In genomic region chr7:108235451-108236061, GRCh38 we compare ENCODE assay signal across 16 cellular contexts.
DNase-seq lines count a peak whose midpoint lies in the region; ATAC-seq and TF ChIP-seq lines count a peak whose summit lies in the region.
"Had no signal": no experiment of that assay in that cellular context is flagged by ENCODE, and none has a peak within 500 bp of the region (broad histone marks: within the 10 kb centered on the region; RNA-seq: fewer than 3 reads in every experiment).

No MANE protein-coding gene starts in this region.

- peaks cover 52% of the 10 kb centered on the region for H3K4me1 Mint-ChIP-seq in WTC11
- H3K4me1 Mint-ChIP-seq in activated naive CD8-positive, alpha-beta T cell treated with anti-CD3 and anti-CD28 coated beads, Interleukin-2, amount 50 U/mL, for 24 hours, result peaks cover 20% of the 10 kb centered on the region
- H3K4me1 Mint-ChIP-seq: immature natural killer cell; stimulated activated effector memory CD8-positive, alpha-beta T cell treated with anti-CD3 and anti-CD28 coated beads, Interleukin-12 subunit alpha, Interleukin-12 subunit beta, amount 100 ng/mL, for 72 hours had no signal

- no peak overlapping the region for H3K27ac ChIP-seq in aorta (ENCODE audit: low read depth in 1 of 2, low read length in 2 of 2)
- H3K27ac ChIP-seq: SJCRH30 had no signal

- H3K27me3 Mint-ChIP-seq in WTC11 (ENCODE audit: low read depth), result no peaks in the 10 kb centered on the region
- no peaks in the 10 kb centered on the region for H3K27me3 Mint-ChIP-seq in activated naive CD8-positive, alpha-beta T cell treated with anti-CD3 and anti-CD28 coated beads, Interleukin-2, amount 50 U/mL, for 24 hours

- DNase-seq in NOMO-1 treated with DMSO at 0.1 percent for 48 hours (lab: John Stamatoyannopoulos, UW; ENCODE audit: unreplicated experiment) (peak; percentile 28), NOMO-1 treated with dmso at 0.1 percent for 144 hours (lab: John Stamatoyannopoulos, UW; ENCODE audit: unreplicated experiment) (no peak), WTC11 (ENCODE audit: low spot score) (no peak), foreskin fibroblast (peak; percentile 40 to 58), aorta (no peak)
- no peak for DNase-seq in activated naive CD8-positive, alpha-beta T cell treated with anti-CD3 and anti-CD28 coated beads, Interleukin-2, amount 50 U/mL, for 24 hours
- DNase-seq in activated CD8-positive, alpha-beta memory T cell treated with anti-CD3 and anti-CD28 coated beads for 24 hours, result no peak
- DNase-seq in activated effector memory CD4-positive, alpha-beta T cell treated with anti-CD3 and anti-CD28 coated beads, Interleukin-2, amount 50 U/mL, for 16 hours, result no peak
- DNase-seq: activated naive CD4-positive, alpha-beta T cell treated with anti-CD3 and anti-CD28 coated beads, Interleukin-2, amount 50 U/mL, for 16 hours; effector CD8-positive, alpha-beta T cell; GDM1; H7; immature natural killer cell; SJCRH30 had no signal

- H3K9me3 ChIP-seq in aorta (ENCODE audit: control insufficient read depth, low read length), result no peaks in the 10 kb centered on the region
- H3K9me3 ChIP-seq: SJCRH30 had no signal

- H3K4me1 ChIP-seq in aorta (ENCODE audit: control insufficient read depth in 1 of 2, insufficient read depth in 2 of 2, low read length in 2 of 2), result no peaks in the 10 kb centered on the region
- H3K4me1 ChIP-seq: SJCRH30 had no signal

- TF ChIP-seq CTCF in WTC11 (IDR thresholded peaks at IDR 0.05) (no peak), foreskin fibroblast (IDR thresholded peaks at IDR 0.05; ENCODE audit: low read depth, low read length) (no peak)

- no peak overlapping the region for H3K4me3 ChIP-seq in foreskin fibroblast (ENCODE audit: low read depth in 1 of 2, low read length in 2 of 2)
- H3K4me3 ChIP-seq in aorta (ENCODE audit: low read length in 2 of 2), result no peak overlapping the region
- H3K4me3 ChIP-seq: SJCRH30 had no signal

- H3K27ac Mint-ChIP-seq in WTC11, result peak overlapping the region; percentile 24
- H3K27ac Mint-ChIP-seq in activated naive CD8-positive, alpha-beta T cell treated with anti-CD3 and anti-CD28 coated beads, Interleukin-2, amount 50 U/mL, for 24 hours, result no peak overlapping the region
- H3K27ac Mint-ChIP-seq: immature natural killer cell; stimulated activated effector memory CD8-positive, alpha-beta T cell treated with anti-CD3 and anti-CD28 coated beads, Interleukin-12 subunit alpha, Interleukin-12 subunit beta, amount 100 ng/mL, for 72 hours had no signal

- no peak for ATAC-seq in WTC11
- peak; percentile 46 for ATAC-seq in aorta (ENCODE audit: low FRiP score)
- ATAC-seq in activated naive CD8-positive, alpha-beta T cell treated with anti-CD3 and anti-CD28 coated beads, Interleukin-2, amount 50 U/mL, for 24 hours, result no peak
- ATAC-seq: stimulated activated effector memory CD8-positive, alpha-beta T cell treated with anti-CD3 and anti-CD28 coated beads, Interleukin-12 subunit alpha, Interleukin-12 subunit beta, amount 100 ng/mL, for 72 hours had no signal

- WGBS in aorta, 2 donors, result 83 to 92% methylated on average over 4 of the region's 4 CpGs

- intact Hi-C loops in aorta (cut with DNase I), result no loop called here

- no peak overlapping the region for H3K4me3 Mint-ChIP-seq in WTC11
- no peak overlapping the region for H3K4me3 Mint-ChIP-seq in activated naive CD8-positive, alpha-beta T cell treated with anti-CD3 and anti-CD28 coated beads, Interleukin-2, amount 50 U/mL, for 24 hours
- H3K4me3 Mint-ChIP-seq: immature natural killer cell; neural crest cell; stimulated activated effector memory CD8-positive, alpha-beta T cell treated with anti-CD3 and anti-CD28 coated beads, Interleukin-12 subunit alpha, Interleukin-12 subunit beta, amount 100 ng/mL, for 72 hours had no signal

- POLR2A ChIA-PET in WTC11 (lab: Charles Lee), result no interaction called here

- CTCF ChIA-PET in WTC11 (lab: Charles Lee), result interaction anchor here (1.0 kb wide), 1 partner anchor 9 kb away, joined by 3 read pairs; no protein-coding TSS in a partner anchor

- no peaks in the 10 kb centered on the region for H3K36me3 ChIP-seq in aorta (ENCODE audit: control insufficient read depth in 1 of 2, insufficient read depth in 2 of 2, low read length in 1 of 2)
- H3K36me3 ChIP-seq: SJCRH30 had no signal

- H3K27me3 ChIP-seq in aorta (ENCODE audit: control insufficient read depth in 1 of 2, insufficient read depth in 2 of 2, low read length in 1 of 2), result peaks cover 0 to 2% of the 10 kb centered on the region in 2 donors
- H3K27me3 ChIP-seq: SJCRH30 had no signal

- H3K9me3 Mint-ChIP-seq in WTC11, result no peaks in the 10 kb centered on the region
- H3K9me3 Mint-ChIP-seq in activated naive CD8-positive, alpha-beta T cell treated with anti-CD3 and anti-CD28 coated beads, Interleukin-2, amount 50 U/mL, for 24 hours, result no peaks in the 10 kb centered on the region
- H3K9me3 Mint-ChIP-seq: neural crest cell had no signal

- no peaks in the 10 kb centered on the region for H3K36me3 Mint-ChIP-seq in WTC11
- H3K36me3 Mint-ChIP-seq in activated naive CD8-positive, alpha-beta T cell treated with anti-CD3 and anti-CD28 coated beads, Interleukin-2, amount 50 U/mL, for 24 hours (ENCODE audit: low read depth), result no peaks in the 10 kb centered on the region
- H3K36me3 Mint-ChIP-seq: immature natural killer cell; stimulated activated effector memory CD8-positive, alpha-beta T cell treated with anti-CD3 and anti-CD28 coated beads, Interleukin-12 subunit alpha, Interleukin-12 subunit beta, amount 100 ng/mL, for 72 hours had no signal

TF ChIP-seq in WTC11, 78 proteins besides CTCF, POLR2A, EP300 and RAD21 (continues in another document):
- TF ChIP-seq ARID4B (CRISPR knock-in tag; IDR thresholded peaks at IDR 0.05; ENCODE audit: borderline replicate concordance) (no peak), ZNF121 (CRISPR knock-in tag; IDR thresholded peaks at IDR 0.05) (no peak), GRHL2 (CRISPR knock-in tag; IDR thresholded peaks at IDR 0.05; ENCODE audit: insufficient replicate concordance, severe bottlenecking) (no peak), SMAD3 (CRISPR knock-in tag; IDR thresholded peaks at IDR 0.05; ENCODE audit: borderline replicate concordance) (no peak), IRF1 (CRISPR knock-in tag; IDR thresholded peaks at IDR 0.05) (no peak), ZNF512 (CRISPR knock-in tag; IDR thresholded peaks at IDR 0.05; ENCODE audit: borderline replicate concordance) (no peak), FOXP1 (CRISPR knock-in tag; IDR thresholded peaks at IDR 0.05; ENCODE audit: borderline replicate concordance) (no peak), NFATC4 (CRISPR knock-in tag; IDR thresholded peaks at IDR 0.05) (no peak)
- TF ChIP-seq, protein P1, sequence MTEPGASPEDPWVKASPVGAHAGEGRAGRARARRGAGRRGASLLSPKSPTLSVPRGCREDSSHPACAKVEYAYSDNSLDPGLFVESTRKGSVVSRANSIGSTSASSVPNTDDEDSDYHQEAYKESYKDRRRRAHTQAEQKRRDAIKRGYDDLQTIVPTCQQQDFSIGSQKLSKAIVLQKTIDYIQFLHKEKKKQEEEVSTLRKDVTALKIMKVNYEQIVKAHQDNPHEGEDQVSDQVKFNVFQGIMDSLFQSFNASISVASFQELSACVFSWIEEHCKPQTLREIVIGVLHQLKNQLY (CRISPR knock-in tag; IDR thresholded peaks at IDR 0.05), result no peak

Comparison
In these comparisons a context has a peak if more than half of its experiments do, and no peak if none do; other contexts are left out.
1. DNase-seq: peak in NOMO-1 treated with DMSO at 0.1 percent for 48 hours (single experiment) and foreskin fibroblast (2 of 2); none in NOMO-1 treated with dmso at 0.1 percent for 144 hours (single experiment), WTC11 (single experiment), aorta (0 of 2), activated naive CD8-positive, alpha-beta T cell treated with anti-CD3 and anti-CD28 coated beads, Interleukin-2, amount 50 U/mL, for 24 hours (single experiment), activated CD8-positive, alpha-beta memory T cell treated with anti-CD3 and anti-CD28 coated beads for 24 hours (single experiment) and activated effector memory CD4-positive, alpha-beta T cell treated with anti-CD3 and anti-CD28 coated beads, Interleukin-2, amount 50 U/mL, for 16 hours (single experiment).